ENCODE assay signal across 17 cellular contexts in genomic region chr6:150547511-150548222, GRCh38. TPM values are rescaled to one million over a fixed set of nuclear protein-coding genes. Genes with fewer than 3 reads are reported as not detected.
DNase-seq lines count a peak whose midpoint lies in the region; ATAC-seq and TF ChIP-seq lines count a peak whose summit lies in the region.
"Had no signal": no experiment of that assay in that cellular context is flagged by ENCODE, and none has a peak within 500 bp of the region (broad histone marks: within the 10 kb centered on the region; RNA-seq: fewer than 3 reads in every experiment).

No MANE protein-coding gene starts in this region.

- peak; percentile 74 to 86 (median 81) for ATAC-seq in heart left ventricle
- peak; percentile 33 to 68 (median 65) for ATAC-seq in right lobe of liver
- ATAC-seq in left colon = no peak
- ATAC-seq in HG02870 (IDR thresholded peaks at IDR 0.05; ENCODE audit: unreplicated experiment) = no peak
- no peak for ATAC-seq in GM21447 (IDR thresholded peaks at IDR 0.05; ENCODE audit: unreplicated experiment)
- ATAC-seq: mucosa of descending colon had no signal

- TF ChIP-seq POLR2A in heart left ventricle (IDR thresholded peaks at IDR 0.05) = no peak
- no peak for TF ChIP-seq POLR2A in right lobe of liver (IDR thresholded peaks at IDR 0.05)
- TF ChIP-seq POLR2A in testis (IDR thresholded peaks at IDR 0.05) = no peak

- intact Hi-C loops in heart left ventricle (cut with DNase I) = no loop called here
- intact Hi-C loops in right lobe of liver (cut with DNase I) = no loop called here
- intact Hi-C loops in testis (cut with DNase I; ENCODE audit: low total_unique reads) = no loop called here
- intact Hi-C loops in left colon (cut with DNase I, micrococcal nuclease) = no loop called here

- H3K9me3 ChIP-seq in SJCRH30 (replicated peaks) (no peaks in the 10 kb centered on the region), heart left ventricle (no peaks in the 10 kb centered on the region), right lobe of liver (no peaks in the 10 kb centered on the region), testis (no peaks in the 10 kb centered on the region)
- H3K9me3 ChIP-seq: esophagus squamous epithelium, mucosa of descending colon, vagina had no signal

- no peak for TF ChIP-seq CTCF in heart left ventricle (IDR thresholded peaks at IDR 0.05)
- no peak for TF ChIP-seq CTCF in right lobe of liver (IDR thresholded peaks at IDR 0.05)
- no peak for TF ChIP-seq CTCF in testis (IDR thresholded peaks at IDR 0.05)

- H3K4me3 ChIP-seq in SJCRH30 = no peak overlapping the region
- H3K4me3 ChIP-seq in heart left ventricle = no peak overlapping the region
- H3K4me3 ChIP-seq in right lobe of liver = no peak overlapping the region
- no peak overlapping the region for H3K4me3 ChIP-seq in testis
- H3K4me3 ChIP-seq: esophagus squamous epithelium, mucosa of descending colon, vagina had no signal

- 41 to 47% (median 43%) methylated on average over 11 of the region's 11 CpGs for WGBS in heart left ventricle, 4 donors
- WGBS in right lobe of liver (ENCODE audit: insufficient coverage, low coverage, low lambda C conversion rate, missing lambda C conversion rate) = 38% methylated on average over 7 of the region's 11 CpGs
- WGBS in testis, 2 donors = 48% methylated on average over 11 of the region's 11 CpGs

- peaks cover 3% of the 10 kb centered on the region; the same call in 1 of the 2 replicates for H3K4me1 ChIP-seq in SJCRH30
- peaks cover 3 to 22% (median 16%) of the 10 kb centered on the region in 12 donors for H3K4me1 ChIP-seq in heart left ventricle
- peaks cover 0 to 4% (median 0%) of the 10 kb centered on the region in 4 donors for H3K4me1 ChIP-seq in right lobe of liver
- H3K4me1 ChIP-seq in testis = peaks cover 11% of the 10 kb centered on the region
- H3K4me1 ChIP-seq: vagina had no signal

- H3K27me3 ChIP-seq in SJCRH30 (peaks cover 9% of the 10 kb centered on the region; the same call in 1 of the 2 replicates), heart left ventricle (no peaks in the 10 kb centered on the region), right lobe of liver (no peaks in the 10 kb centered on the region), testis (no peaks in the 10 kb centered on the region)
- H3K27me3 ChIP-seq: vagina had no signal

- peak; percentile 22 to 26 for DNase-seq in SJCRH30
- peak; percentile 67 to 88 (median 78) for DNase-seq in heart left ventricle
- DNase-seq in right lobe of liver = peak in 1 of 3 donors; percentile 44
- DNase-seq in testis = peak; percentile 33
- no peak for DNase-seq in left colon
- DNase-seq: activated CD4-positive, alpha-beta T cell treated with anti-CD3 and anti-CD28 coated beads for 48 hours; activated gamma-delta T cell treated with Interleukin-2 at 50 U/mL for 16 hours; central memory CD4-positive, alpha-beta T cell; esophagus squamous epithelium; mucosa of descending colon; NCI-H187; NCI-H446; RPMI8226; stimulated activated CD4-positive, alpha-beta T cell treated with anti-CD3 and anti-CD28 coated beads, Interleukin-2, amount 100 ng/mL, for 48 hours had no signal

- H3K36me3 ChIP-seq in SJCRH30 (no peaks in the 10 kb centered on the region), heart left ventricle (no peaks in the 10 kb centered on the region), right lobe of liver (no peaks in the 10 kb centered on the region), testis (ENCODE audit: low read depth, missing control alignments) (no peaks in the 10 kb centered on the region)
- H3K36me3 ChIP-seq: esophagus squamous epithelium, vagina had no signal

- H3K27ac ChIP-seq in SJCRH30 (no peak overlapping the region), heart left ventricle (peak overlapping the region in 1 of 12 donors; percentile 11), right lobe of liver (no peak overlapping the region), testis (no peak overlapping the region)
- H3K27ac ChIP-seq: esophagus squamous epithelium, vagina had no signal

RNA-seq across cellular contexts. Expression of gene PLEKHG1, which starts 52.0 kb away (rescaled TPM):
- total RNA-seq in SJCRH30 (2014; rRNA removed; shearing (Covaris generic)) = 13.6 and 13.8 TPM in 2 replicates
- 10 to 100 TPM in 6 of 9 donors, 1 to 10 TPM in 3; 6.1 to 27.0 (median 11.8) TPM for total RNA-seq in heart left ventricle
- 1 to 10 TPM; 2.2 to 5.3 TPM for polyA plus RNA-seq in heart left ventricle
- 10 to 100 TPM in 5 of 6 experiments, 1 to 10 TPM in 1; 8.7 to 20.3 (median 11.8) TPM for total RNA-seq in right lobe of liver
- 100 to 1,000 TPM; 104 to 130 TPM for total RNA-seq in testis
- polyA plus RNA-seq in testis (ENCODE audit: insufficient read depth, low read depth, low replicate concordance) = 16.1 TPM
- 10 to 100 TPM; 29.3 to 30.9 TPM for total RNA-seq in left colon

Comparison
In these comparisons a context has a peak if more than half of its experiments do, and no peak if none do; other contexts are left out.
1. DNase-seq: peak in SJCRH30 (2 of 2), heart left ventricle (5 of 5) and testis (single experiment); none in left colon (0 of 2).
2. ATAC-seq: peak in heart left ventricle (4 of 4) and right lobe of liver (4 of 4); none in left colon (single experiment), HG02870 (single experiment) and GM21447 (single experiment).